In genomic region chr17:7538050-7538449, GRCh38 we compare ENCODE assay signal across 26 cellular contexts. TPM values are rescaled to one million over a fixed set of nuclear protein-coding genes. Genes with fewer than 3 reads are reported as not detected.
A peak's percentile ranks its signal among the peaks of the same experiment; 100 is the strongest.
DNase-seq lines count a peak whose midpoint lies in the region; ATAC-seq, FAIRE-seq and TF ChIP-seq lines count a peak whose summit lies in the region.
"Had no signal": no experiment of that assay in that cellular context is flagged by ENCODE, and none has a peak within 500 bp of the region (broad histone marks: within the 10 kb centered on the region; RNA-seq: fewer than 3 reads in every experiment).

No MANE protein-coding gene starts in this region.

- H3K36me3 ChIP-seq in HepG2 (replicated peaks in 1 of 2; ENCODE audit: control insufficient read depth in 1 of 2, insufficient read depth in 2 of 2, low read length in 2 of 2) (no peaks in the 10 kb centered on the region), right lobe of liver (no peaks in the 10 kb centered on the region), HEK293 (ENCODE audit: control insufficient read depth in 2 of 2, insufficient read depth in 1 of 2, low read length in 2 of 2) (no peaks in the 10 kb centered on the region), kidney (ENCODE audit: control insufficient read depth in 1 of 2, insufficient read depth in 2 of 2, low read length in 2 of 2) (no peaks in the 10 kb centered on the region), ascending aorta (no peaks in the 10 kb centered on the region)
- H3K36me3 ChIP-seq: BE2C had no signal

- H2AFZ ChIP-seq in HepG2 (ENCODE audit: low read length) = no peak overlapping the region

- no peak overlapping the region for H3K4me2 ChIP-seq in HepG2 (ENCODE audit: low read depth, low read length)
- H3K4me2 ChIP-seq: BLaER1 had no signal

- ATAC-seq in HepG2 (no peak), right lobe of liver (no peak)
- ATAC-seq: GM12878 had no signal

- no peak for TF ChIP-seq RAD21 in HepG2 (CRISPR knock-in tag; IDR thresholded peaks at IDR 0.05)

- POLR2A ChIA-PET in HepG2 (lab: Yijun Ruan, JAX) = no interaction called here
- POLR2A ChIA-PET in HEK293 (lab: Yijun Ruan, JAX) = no interaction called here

- peaks cover 49% of the 10 kb centered on the region for H3K4me1 ChIP-seq in HepG2 (ENCODE audit: insufficient read depth, low read length)
- H3K4me1 ChIP-seq in right lobe of liver = peaks cover 0 to 6% (median 0%) of the 10 kb centered on the region in 4 donors
- no peaks in the 10 kb centered on the region for H3K4me1 ChIP-seq in HEK293 (ENCODE audit: control insufficient read depth, insufficient read depth, low read length)
- peaks cover under 1 to 3% of the 10 kb centered on the region in 2 donors for H3K4me1 ChIP-seq in kidney (ENCODE audit: control insufficient read depth in 1 of 2, insufficient read depth in 1 of 2, low read depth in 1 of 2, low read length in 2 of 2)
- no peaks in the 10 kb centered on the region for H3K4me1 ChIP-seq in ascending aorta
- H3K4me1 ChIP-seq: BE2C had no signal

- CTCF ChIA-PET in HepG2 (lab: Yijun Ruan, JAX; ENCODE audit: low intra/inter-chr PET ratio, low total read pairs) = no interaction called here
- CTCF ChIA-PET in HEK293 (lab: Yijun Ruan, JAX) = interaction anchor here (0.6 to 2.0 kb wide), 2 partner anchors 23 to 24 kb away, joined by 3 to 11 read pairs; no protein-coding TSS in a partner anchor

- no peak for DNase-seq in HepG2 (ENCODE audit: low spot score)
- DNase-seq in right lobe of liver = no peak
- peak; percentile 19 for DNase-seq in kidney
- no peak for DNase-seq in ascending aorta (ENCODE audit: low spot score in 2 of 2)
- no peak for DNase-seq in stimulated activated CD4-positive, alpha-beta T cell treated with anti-CD3 and anti-CD28 coated beads, Interleukin-2, amount 100 ng/mL, for 24 hours
- DNase-seq: ACHN; BE2C; C1 segment of cervical spinal cord; CD4-positive, alpha-beta memory T cell; CD4-positive, CD25-positive, alpha-beta regulatory T cell; CD8-positive, alpha-beta memory T cell; COR-L47; DMS 273 treated with DMSO at 0.1 percent for 48 hours; DMS153; DMS53; DMS79; DND-41; EL; GDM1 had no signal

- H3K9me3 ChIP-seq in HepG2 (ENCODE audit: low read length) (peaks cover 15% of the 10 kb centered on the region), right lobe of liver (no peaks in the 10 kb centered on the region), HEK293 (ENCODE audit: control insufficient read depth, insufficient read depth, low read depth, low read length) (no peaks in the 10 kb centered on the region), kidney (ENCODE audit: control insufficient read depth in 1 of 2, low read length in 2 of 2) (peaks cover 0 to 7% of the 10 kb centered on the region in 2 donors), ascending aorta (no peaks in the 10 kb centered on the region)
- H3K9me3 ChIP-seq: BE2C had no signal

- TF ChIP-seq EP300 in HepG2 (IDR thresholded peaks at IDR 0.05; ENCODE audit: low read depth in 2 of 2, low read length in 2 of 2) (no peak), HepG2 (CRISPR knock-in tag; IDR thresholded peaks at IDR 0.05; ENCODE audit: borderline replicate concordance) (no peak)

- intact Hi-C loops in HepG2 (cut with micrococcal nuclease; ENCODE audit: unreplicated experiment) (loop anchor here (2.0 kb wide), 1 partner anchor 13 kb away; no protein-coding TSS in a partner anchor), right lobe of liver (cut with DNase I) (no loop called here), kidney (cut with DNase I) (no loop called here), ascending aorta (cut with DNase I) (no loop called here)

- WGBS in HepG2 (ENCODE audit: low lambda C conversion rate) = 62% methylated on average over 3 of the region's 3 CpGs
- WGBS in right lobe of liver (ENCODE audit: insufficient coverage, low coverage, low lambda C conversion rate, missing lambda C conversion rate) = 56% methylated on average over 2 of the region's 3 CpGs

- FAIRE-seq in HepG2 (lab: Jason Lieb, UNC) = no peak
- FAIRE-seq in kidney (lab: Jason Lieb, UNC) = no peak
- FAIRE-seq: GM12878, GM12892, GM18507 had no signal

- H3K27ac ChIP-seq in HepG2 (ENCODE audit: extremely low read length, insufficient read depth, low read length) = no peak overlapping the region
- H3K27ac ChIP-seq in right lobe of liver = no peak overlapping the region
- no peak overlapping the region for H3K27ac ChIP-seq in HEK293 (ENCODE audit: extremely low read depth, low read depth, low read length)
- H3K27ac ChIP-seq in kidney (ENCODE audit: low read depth in 2 of 2, low read length in 2 of 2) = peak overlapping the region in 1 of 2 donors; percentile 75
- no peak overlapping the region for H3K27ac ChIP-seq in ascending aorta
- H3K27ac ChIP-seq: 22Rv1, BLaER1 had no signal

- TF ChIP-seq POLR2A in HepG2 (IDR thresholded peaks at IDR 0.05; ENCODE audit: insufficient read depth in 1 of 2, low read depth in 2 of 2, low read length in 2 of 2) (no peak), right lobe of liver (IDR thresholded peaks at IDR 0.05) (no peak)

- no peak overlapping the region for H3K4me3 ChIP-seq in HepG2 (replicated peaks in 1 of 3; ENCODE audit: insufficient read depth in 1 of 3, low read depth in 2 of 3, low read length in 3 of 3)
- no peak overlapping the region for H3K4me3 ChIP-seq in right lobe of liver
- H3K4me3 ChIP-seq in HEK293 (ENCODE audit: low read depth, low read length) = no peak overlapping the region
- H3K4me3 ChIP-seq in kidney (ENCODE audit: low read length in 2 of 2) = no peak overlapping the region
- H3K4me3 ChIP-seq in ascending aorta = no peak overlapping the region
- H3K4me3 ChIP-seq: BLaER1, GM12878 had no signal

- in situ Hi-C loops in HepG2 (cut with HindIII; ENCODE audit: extremely low pct_ligation_motif_present, low pct_unique_long_range_greater_than_20kb) = no loop called here

- peaks cover 0 to 2% of the 10 kb centered on the region in 2 experiments; a peak in 1 of 5 replicates for H3K27me3 ChIP-seq in HepG2 (ENCODE audit: control insufficient read depth in 1 of 2, insufficient read depth in 2 of 2, low read length in 2 of 2)
- no peaks in the 10 kb centered on the region for H3K27me3 ChIP-seq in right lobe of liver
- H3K27me3 ChIP-seq in ascending aorta = no peaks in the 10 kb centered on the region
- H3K27me3 ChIP-seq: BE2C, BLaER1 had no signal

- no peaks in the 10 kb centered on the region for H4K20me1 ChIP-seq in HepG2 (ENCODE audit: insufficient read depth, low read length)
- H4K20me1 ChIP-seq: BLaER1 had no signal

- H3K9ac ChIP-seq in HepG2 (ENCODE audit: insufficient read depth, low read depth, low read length) = no peak overlapping the region
- no peak overlapping the region for H3K9ac ChIP-seq in kidney (ENCODE audit: low read length in 2 of 2)
- H3K9ac ChIP-seq: BLaER1 had no signal

- BruUV-seq in HepG2 (replicated peaks; lab: Mats Ljungman, UMichigan) = no TSS peak

- H3K79me2 ChIP-seq in HepG2 (ENCODE audit: insufficient read depth, low read length) = no peaks in the 10 kb centered on the region

- TF ChIP-seq CTCF in HepG2 (CRISPR knock-in tag; IDR thresholded peaks at IDR 0.05) (no peak), right lobe of liver (IDR thresholded peaks at IDR 0.05) (no peak), HEK293 (tag by site-specific recombination; IDR thresholded peaks at IDR 0.05) (no peak), kidney (IDR thresholded peaks at IDR 0.05; ENCODE audit: borderline replicate concordance, extremely low read depth, insufficient read depth) (no peak), ascending aorta (IDR thresholded peaks at IDR 0.05) (no peak)

RNA-seq across cellular contexts. Expression of gene TNFSF12, which starts 10.8 kb away (rescaled TPM):
- total RNA-seq in HepG2 (2016; rRNA removed; fragmentation: Illumina TruSeq; extraction: Trizol) (0.73 and 0.93 TPM in 2 replicates), right lobe of liver (10 to 100 TPM in 4 of 6 experiments, 1 to 10 TPM in 2; 6.1 to 14.7 (median 11.4) TPM), kidney (48.0 TPM), ascending aorta (88.6 TPM)
- total RNA-seq in HepG2 (2016; cell fraction: cytosol; rRNA removed; fragmentation: Illumina TruSeq; extraction: Trizol; ENCODE audit: low read depth) = 3.9 and 4.8 TPM in 2 replicates
- 0.97 and 1.6 TPM in 2 replicates for total RNA-seq in HepG2 (2016; cell fraction: insoluble cytoplasmic fraction; rRNA removed; fragmentation: Illumina TruSeq; extraction: Trizol)
- 3.9 and 5.7 TPM in 2 replicates for total RNA-seq in HepG2 (2016; cell fraction: membrane; rRNA removed; fragmentation: Illumina TruSeq; extraction: Trizol)
- total RNA-seq in HepG2 (2016; cell fraction: nucleus; rRNA removed; fragmentation: Illumina TruSeq; extraction: Trizol) = 1.2 TPM in 1 of 2 replicates, not detected in the other
- polyA plus RNA-seq in HepG2 (2011; rRNA removed) (6.3 and 7.2 TPM in 2 replicates), kidney (ENCODE audit: insufficient read depth, low read depth, low replicate concordance) (61.8 TPM)
- 7.6 and 10.0 TPM in 2 replicates for polyA plus RNA-seq in HepG2 (2011; cell fraction: cytosol; rRNA removed)
- 5.3 and 5.4 TPM in 2 replicates for polyA plus RNA-seq in HepG2 (2011; cell fraction: nucleus; rRNA removed)
- polyA plus RNA-seq in HepG2 (2012) = 5.1 and 5.5 TPM in 2 replicates
- polyA plus RNA-seq in HepG2 (2016; cell fraction: cytosol; fragmentation: Illumina TruSeq; extraction: Trizol; ENCODE audit: low read depth) = 13.4 and 14.8 TPM in 2 replicates
- polyA plus RNA-seq in HepG2 (2016; cell fraction: insoluble cytoplasmic fraction; fragmentation: Illumina TruSeq; extraction: Trizol; ENCODE audit: low read depth) = 1.9 and 2.1 TPM in 2 replicates
- polyA plus RNA-seq in HepG2 (2016; cell fraction: membrane; fragmentation: Illumina TruSeq; extraction: Trizol; ENCODE audit: low read depth) = 12.4 and 14.7 TPM in 2 replicates
- 1.4 and 2.2 TPM in 2 replicates for polyA plus RNA-seq in HepG2 (2016; cell fraction: nucleus; fragmentation: Illumina TruSeq; extraction: Trizol; ENCODE audit: insufficient read depth, low read depth)
- polyA minus RNA-seq in HepG2 (2011; rRNA and poly(A)+ RNA removed; ENCODE audit: low replicate concordance) = 2.1 and 2.2 TPM in 2 replicates
- polyA minus RNA-seq in HepG2 (2011; cell fraction: cytosol; rRNA and poly(A)+ RNA removed) = 1.8 and 2.3 TPM in 2 replicates
- 0.99 and 1.0 TPM in 2 replicates for polyA minus RNA-seq in HepG2 (2011; cell fraction: nucleus; rRNA and poly(A)+ RNA removed)
- total RNA-seq: G401 had no signal

RNA-seq across cellular contexts. Expression of gene TNFSF13, which starts 20.5 kb away (rescaled TPM):
- total RNA-seq in HepG2 (2016; rRNA removed; fragmentation: Illumina TruSeq; extraction: Trizol) (1.7 and 2.5 TPM in 2 replicates), right lobe of liver (10 to 100 TPM in 2 of 6 experiments, 1 to 10 TPM in 4; 4.3 to 13.0 (median 6.2) TPM), kidney (99.2 TPM), ascending aorta (17.5 TPM)
- 0.20 and 0.79 TPM in 2 replicates for total RNA-seq in HepG2 (2016; cell fraction: cytosol; rRNA removed; fragmentation: Illumina TruSeq; extraction: Trizol; ENCODE audit: low read depth)
- 2.0 and 2.2 TPM in 2 replicates for total RNA-seq in HepG2 (2016; cell fraction: insoluble cytoplasmic fraction; rRNA removed; fragmentation: Illumina TruSeq; extraction: Trizol)
- total RNA-seq in HepG2 (2016; cell fraction: membrane; rRNA removed; fragmentation: Illumina TruSeq; extraction: Trizol) = 1.1 and 2.2 TPM in 2 replicates
- total RNA-seq in HepG2 (2016; cell fraction: nucleus; rRNA removed; fragmentation: Illumina TruSeq; extraction: Trizol) = 2.9 and 3.2 TPM in 2 replicates
- polyA plus RNA-seq in HepG2 (2011; rRNA removed) (3.3 TPM in 2 replicates), kidney (ENCODE audit: insufficient read depth, low read depth, low replicate concordance) (68.6 TPM)
- polyA plus RNA-seq in HepG2 (2011; cell fraction: cytosol; rRNA removed) = 2.2 TPM in 2 replicates
- polyA plus RNA-seq in HepG2 (2011; cell fraction: nucleus; rRNA removed) = 9.6 and 11.2 TPM in 2 replicates
- polyA plus RNA-seq in HepG2 (2012) = 2.6 and 3.9 TPM in 2 replicates
- 0.76 and 2.2 TPM in 2 replicates for polyA plus RNA-seq in HepG2 (2016; cell fraction: cytosol; fragmentation: Illumina TruSeq; extraction: Trizol; ENCODE audit: low read depth)
- 3.1 and 3.7 TPM in 2 replicates for polyA plus RNA-seq in HepG2 (2016; cell fraction: insoluble cytoplasmic fraction; fragmentation: Illumina TruSeq; extraction: Trizol; ENCODE audit: low read depth)
- polyA plus RNA-seq in HepG2 (2016; cell fraction: membrane; fragmentation: Illumina TruSeq; extraction: Trizol; ENCODE audit: low read depth) = 2.2 and 2.3 TPM in 2 replicates
- 4.9 and 6.7 TPM in 2 replicates for polyA plus RNA-seq in HepG2 (2016; cell fraction: nucleus; fragmentation: Illumina TruSeq; extraction: Trizol; ENCODE audit: insufficient read depth, low read depth)
- polyA minus RNA-seq in HepG2 (2011; rRNA and poly(A)+ RNA removed; ENCODE audit: low replicate concordance) = 2.2 and 7.1 TPM in 2 replicates
- 0.26 and 1.3 TPM in 2 replicates for polyA minus RNA-seq in HepG2 (2011; cell fraction: cytosol; rRNA and poly(A)+ RNA removed)
- 2.1 and 3.0 TPM in 2 replicates for polyA minus RNA-seq in HepG2 (2011; cell fraction: nucleus; rRNA and poly(A)+ RNA removed)
- total RNA-seq: G401 had no signal
- polyA plus RNA-seq: CD8-positive, alpha-beta memory T cell had no signal

RNA-seq across cellular contexts. Expression of gene SENP3, which starts 23.7 kb away (rescaled TPM):
- total RNA-seq in HepG2 (2016; rRNA removed; fragmentation: Illumina TruSeq; extraction: Trizol) (64.5 and 75.4 TPM in 2 replicates), right lobe of liver (10 to 100 TPM; 12.3 to 33.9 (median 15.1) TPM), kidney (43.5 TPM), ascending aorta (92.0 TPM)
- 46.1 and 48.3 TPM in 2 replicates for total RNA-seq in HepG2 (2016; cell fraction: cytosol; rRNA removed; fragmentation: Illumina TruSeq; extraction: Trizol; ENCODE audit: low read depth)
- total RNA-seq in HepG2 (2016; cell fraction: insoluble cytoplasmic fraction; rRNA removed; fragmentation: Illumina TruSeq; extraction: Trizol) = 67.8 and 80.2 TPM in 2 replicates
- total RNA-seq in HepG2 (2016; cell fraction: membrane; rRNA removed; fragmentation: Illumina TruSeq; extraction: Trizol) = 96.7 and 98.4 TPM in 2 replicates
- total RNA-seq in HepG2 (2016; cell fraction: nucleus; rRNA removed; fragmentation: Illumina TruSeq; extraction: Trizol) = 31.6 and 38.4 TPM in 2 replicates
- polyA plus RNA-seq in HepG2 (2011; rRNA removed) (55.8 and 57.3 TPM in 2 replicates), kidney (ENCODE audit: insufficient read depth, low read depth, low replicate concordance) (50.3 TPM)
- 51.2 and 51.8 TPM in 2 replicates for polyA plus RNA-seq in HepG2 (2011; cell fraction: cytosol; rRNA removed)
- 36.5 and 39.7 TPM in 2 replicates for polyA plus RNA-seq in HepG2 (2011; cell fraction: nucleus; rRNA removed)
- 20.5 and 25.7 TPM in 2 replicates for polyA plus RNA-seq in HepG2 (2012)
- polyA plus RNA-seq in HepG2 (2016; cell fraction: cytosol; fragmentation: Illumina TruSeq; extraction: Trizol; ENCODE audit: low read depth) = 29.8 and 32.5 TPM in 2 replicates
- 66.8 and 75.8 TPM in 2 replicates for polyA plus RNA-seq in HepG2 (2016; cell fraction: insoluble cytoplasmic fraction; fragmentation: Illumina TruSeq; extraction: Trizol; ENCODE audit: low read depth)
- polyA plus RNA-seq in HepG2 (2016; cell fraction: membrane; fragmentation: Illumina TruSeq; extraction: Trizol; ENCODE audit: low read depth) = 81.7 and 87.7 TPM in 2 replicates
- polyA plus RNA-seq in HepG2 (2016; cell fraction: nucleus; fragmentation: Illumina TruSeq; extraction: Trizol; ENCODE audit: insufficient read depth, low read depth) = 52.7 and 61.4 TPM in 2 replicates
- 67.9 and 190 TPM in 2 replicates for polyA minus RNA-seq in HepG2 (2011; rRNA and poly(A)+ RNA removed; ENCODE audit: low replicate concordance)
- polyA minus RNA-seq in HepG2 (2011; cell fraction: cytosol; rRNA and poly(A)+ RNA removed) = 26.8 and 29.3 TPM in 2 replicates
- polyA minus RNA-seq in HepG2 (2011; cell fraction: nucleus; rRNA and poly(A)+ RNA removed) = 19.1 and 20.5 TPM in 2 replicates

RNA-seq across cellular contexts. Expression of gene CD68, which starts 41.4 kb away (rescaled TPM):
- total RNA-seq in HepG2 (2016; rRNA removed; fragmentation: Illumina TruSeq; extraction: Trizol) = 4.1 and 10.3 TPM in 2 replicates
- total RNA-seq in HepG2 (2016; cell fraction: cytosol; rRNA removed; fragmentation: Illumina TruSeq; extraction: Trizol; ENCODE audit: low read depth) = 6.3 and 6.7 TPM in 2 replicates
- 3.2 and 7.8 TPM in 2 replicates for total RNA-seq in HepG2 (2016; cell fraction: insoluble cytoplasmic fraction; rRNA removed; fragmentation: Illumina TruSeq; extraction: Trizol)
- 7.2 and 7.7 TPM in 2 replicates for total RNA-seq in HepG2 (2016; cell fraction: membrane; rRNA removed; fragmentation: Illumina TruSeq; extraction: Trizol)
- 3.2 and 9.0 TPM in 2 replicates for total RNA-seq in HepG2 (2016; cell fraction: nucleus; rRNA removed; fragmentation: Illumina TruSeq; extraction: Trizol)
- polyA plus RNA-seq in HepG2 (2011; rRNA removed) = 104 and 124 TPM in 2 replicates
- polyA plus RNA-seq in HepG2 (2011; cell fraction: cytosol; rRNA removed) = 69.4 and 81.9 TPM in 2 replicates
- polyA plus RNA-seq in HepG2 (2011; cell fraction: nucleus; rRNA removed) = 15.4 and 16.3 TPM in 2 replicates
- polyA plus RNA-seq in HepG2 (2012) = 26.8 and 35.7 TPM in 2 replicates
- polyA plus RNA-seq in HepG2 (2016; cell fraction: cytosol; fragmentation: Illumina TruSeq; extraction: Trizol; ENCODE audit: low read depth) = 16.5 and 18.7 TPM in 2 replicates
- 17.2 and 20.1 TPM in 2 replicates for polyA plus RNA-seq in HepG2 (2016; cell fraction: insoluble cytoplasmic fraction; fragmentation: Illumina TruSeq; extraction: Trizol; ENCODE audit: low read depth)
- 24.5 and 25.8 TPM in 2 replicates for polyA plus RNA-seq in HepG2 (2016; cell fraction: membrane; fragmentation: Illumina TruSeq; extraction: Trizol; ENCODE audit: low read depth)
- 16.1 and 21.1 TPM in 2 replicates for polyA plus RNA-seq in HepG2 (2016; cell fraction: nucleus; fragmentation: Illumina TruSeq; extraction: Trizol; ENCODE audit: insufficient read depth, low read depth)
- 12.6 and 26.1 TPM in 2 replicates for polyA minus RNA-seq in HepG2 (2011; rRNA and poly(A)+ RNA removed; ENCODE audit: low replicate concordance)
- polyA minus RNA-seq in HepG2 (2011; cell fraction: cytosol; rRNA and poly(A)+ RNA removed) = 7.6 and 9.9 TPM in 2 replicates
- polyA minus RNA-seq in HepG2 (2011; cell fraction: nucleus; rRNA and poly(A)+ RNA removed) = 4.6 and 6.2 TPM in 2 replicates
- total RNA-seq in right lobe of liver = 100 to 1,000 TPM in 1 of 6 experiments, 10 to 100 TPM in 5; 31.6 to 179 (median 51.1) TPM
- 92.6 TPM for total RNA-seq in kidney
- 38.3 TPM for polyA plus RNA-seq in kidney (ENCODE audit: insufficient read depth, low read depth, low replicate concordance)
- 151 TPM for total RNA-seq in ascending aorta

RNA-seq across cellular contexts. Expression of gene MPDU1, which starts 45.6 kb away (rescaled TPM):
- total RNA-seq in HepG2 (2016; rRNA removed; fragmentation: Illumina TruSeq; extraction: Trizol) (59.5 and 112 TPM in 2 replicates), right lobe of liver (100 to 1,000 TPM in 2 of 6 experiments, 10 to 100 TPM in 4; 54.2 to 199 (median 63.3) TPM), kidney (54.2 TPM), ascending aorta (157 TPM)
- total RNA-seq in HepG2 (2016; cell fraction: cytosol; rRNA removed; fragmentation: Illumina TruSeq; extraction: Trizol; ENCODE audit: low read depth) = 17.5 and 21.1 TPM in 2 replicates
- 62.6 and 101 TPM in 2 replicates for total RNA-seq in HepG2 (2016; cell fraction: insoluble cytoplasmic fraction; rRNA removed; fragmentation: Illumina TruSeq; extraction: Trizol)
- 24.3 and 28.7 TPM in 2 replicates for total RNA-seq in HepG2 (2016; cell fraction: membrane; rRNA removed; fragmentation: Illumina TruSeq; extraction: Trizol)
- total RNA-seq in HepG2 (2016; cell fraction: nucleus; rRNA removed; fragmentation: Illumina TruSeq; extraction: Trizol) = 84.0 and 86.6 TPM in 2 replicates
- polyA plus RNA-seq in HepG2 (2011; rRNA removed) (127 and 167 TPM in 2 replicates), kidney (ENCODE audit: insufficient read depth, low read depth, low replicate concordance) (145 TPM)
- polyA plus RNA-seq in HepG2 (2011; cell fraction: cytosol; rRNA removed) = 188 and 194 TPM in 2 replicates
- 91.5 and 103 TPM in 2 replicates for polyA plus RNA-seq in HepG2 (2011; cell fraction: nucleus; rRNA removed)
- 56.7 and 59.6 TPM in 2 replicates for polyA plus RNA-seq in HepG2 (2012)
- polyA plus RNA-seq in HepG2 (2016; cell fraction: cytosol; fragmentation: Illumina TruSeq; extraction: Trizol; ENCODE audit: low read depth) = 12.2 and 12.9 TPM in 2 replicates
- 73.5 and 77.4 TPM in 2 replicates for polyA plus RNA-seq in HepG2 (2016; cell fraction: insoluble cytoplasmic fraction; fragmentation: Illumina TruSeq; extraction: Trizol; ENCODE audit: low read depth)
- 22.9 and 23.5 TPM in 2 replicates for polyA plus RNA-seq in HepG2 (2016; cell fraction: membrane; fragmentation: Illumina TruSeq; extraction: Trizol; ENCODE audit: low read depth)
- polyA plus RNA-seq in HepG2 (2016; cell fraction: nucleus; fragmentation: Illumina TruSeq; extraction: Trizol; ENCODE audit: insufficient read depth, low read depth) = 172 and 177 TPM in 2 replicates
- polyA minus RNA-seq in HepG2 (2011; rRNA and poly(A)+ RNA removed; ENCODE audit: low replicate concordance) = 205 and 272 TPM in 2 replicates
- polyA minus RNA-seq in HepG2 (2011; cell fraction: cytosol; rRNA and poly(A)+ RNA removed) = 31.8 and 40.4 TPM in 2 replicates
- 30.7 and 35.3 TPM in 2 replicates for polyA minus RNA-seq in HepG2 (2011; cell fraction: nucleus; rRNA and poly(A)+ RNA removed)

Comparison
In these comparisons a context has a peak if more than half of its experiments do, and no peak if none do; other contexts are left out.
1. Of the 63 proteins assayed by ChIP-seq in both HepG2 and HEK293: peak only in HepG2: ZNF280D; only in HEK293: ZNF549; in both: SETDB1; in neither: 60.